1 cellular context compared by ENCODE assay signal in genomic region chr16:87203060-87203656, GRCh38.
TF ChIP-seq lines count a peak whose summit lies in the region.

No MANE protein-coding gene starts in this region.

TF ChIP-seq in HepG2, 621 proteins besides CTCF, POLR2A, EP300 and RAD21 (continued from another document and continues in another):
- no peak for TF ChIP-seq ZNF407 (CRISPR knock-in tag; IDR thresholded peaks at IDR 0.05; ENCODE audit: not compliant biosample characterization)
- 0 out of 2 replicates have a peak, but pooled peaks have one; percentile 35 for TF ChIP-seq FOXA3 (CRISPR knock-in tag; IDR thresholded peaks at IDR 0.05)
- no peak for TF ChIP-seq ZNF83 (CRISPR knock-in tag; IDR thresholded peaks at IDR 0.05; ENCODE audit: borderline replicate concordance)
- TF ChIP-seq BCL6 (CRISPR knock-in tag; IDR thresholded peaks at IDR 0.05): 0 out of 2 replicates have a peak, but pooled peaks have one; percentile 16
- 0 out of 4 replicates have a peak, but pooled peaks of 1 of the 2 experiments have one; percentile 20 for TF ChIP-seq KLF16 (CRISPR knock-in tag; IDR thresholded peaks at IDR 0.05)
- peak; percentile 66 for TF ChIP-seq SALL1 (CRISPR knock-in tag; IDR thresholded peaks at IDR 0.05)
- TF ChIP-seq MIXL1 (CRISPR knock-in tag; IDR thresholded peaks at IDR 0.05): 0 out of 2 replicates have a peak, but pooled peaks have one; percentile 51
- peak; percentile 18 for TF ChIP-seq ZFP36 (IDR thresholded peaks at IDR 0.05; ENCODE audit: borderline replicate concordance, low read depth, low read length, partially characterized antibody)
- 0 out of 2 replicates have a peak, but pooled peaks have one; percentile 20 for TF ChIP-seq UBTF (CRISPR knock-in tag; IDR thresholded peaks at IDR 0.05)
- TF ChIP-seq MXI1 (IDR thresholded peaks at IDR 0.05; ENCODE audit: borderline replicate concordance, low read depth, low read length): no peak
- no peak for TF ChIP-seq ASH2L (IDR thresholded peaks at IDR 0.05; ENCODE audit: insufficient read length, low read depth, low read length)
- no peak for TF ChIP-seq NR2F6 (IDR thresholded peaks at IDR 0.05)
- peak; percentile 45; the same call in 1 of the 2 replicates for TF ChIP-seq NR2F6 (CRISPR knock-in tag; IDR thresholded peaks at IDR 0.05)
- TF ChIP-seq DBP (CRISPR knock-in tag; IDR thresholded peaks at IDR 0.05; ENCODE audit: not compliant biosample characterization): no peak
- TF ChIP-seq ZNF549 (CRISPR knock-in tag; IDR thresholded peaks at IDR 0.05): no peak
- TF ChIP-seq IRF2 (CRISPR knock-in tag; IDR thresholded peaks at IDR 0.05): peak; percentile 52; the same call in 1 of the 2 replicates
- peak; percentile 22; the same call in 1 of the 2 replicates for TF ChIP-seq IKZF5 (CRISPR knock-in tag; IDR thresholded peaks at IDR 0.05)
- peak; percentile 16; the same call in 1 of the 2 replicates for TF ChIP-seq SOX5 (CRISPR knock-in tag; IDR thresholded peaks at IDR 0.05; ENCODE audit: borderline replicate concordance)
- no peak for TF ChIP-seq ZNF282 (IDR thresholded peaks at IDR 0.05; ENCODE audit: partially characterized antibody)
- TF ChIP-seq SAP130 (CRISPR knock-in tag; IDR thresholded peaks at IDR 0.05; ENCODE audit: low read depth): peak; percentile 41; the same call in 1 of the 2 replicates
- 0 out of 2 replicates have a peak, but pooled peaks have one; percentile 55 for TF ChIP-seq NFKB2 (CRISPR knock-in tag; IDR thresholded peaks at IDR 0.05; ENCODE audit: borderline replicate concordance)
- peak; percentile 53; the same call in 1 of the 2 replicates for TF ChIP-seq ZNF614 (CRISPR knock-in tag; IDR thresholded peaks at IDR 0.05; ENCODE audit: borderline replicate concordance)
- 0 out of 2 replicates have a peak, but pooled peaks have one; percentile 44 for TF ChIP-seq RELA (CRISPR knock-in tag; IDR thresholded peaks at IDR 0.05)
- 0 out of 2 replicates have a peak, but pooled peaks have one; percentile 31 for TF ChIP-seq ZGPAT (CRISPR knock-in tag; IDR thresholded peaks at IDR 0.05)
- peak; percentile 63; the same call in 1 of the 2 replicates for TF ChIP-seq ERF (CRISPR knock-in tag; IDR thresholded peaks at IDR 0.05)
- peak; percentile 65; the same call in 1 of the 2 replicates for TF ChIP-seq ZBTB7B (CRISPR knock-in tag; IDR thresholded peaks at IDR 0.05)
- TF ChIP-seq CEBPZ (IDR thresholded peaks at IDR 0.05; ENCODE audit: low read length): no peak
- no peak for TF ChIP-seq NCOA5 (CRISPR knock-in tag; IDR thresholded peaks at IDR 0.05)
- 0 out of 2 replicates have a peak, but pooled peaks have one; percentile 32 for TF ChIP-seq ZNF136 (CRISPR knock-in tag; IDR thresholded peaks at IDR 0.05; ENCODE audit: low read depth)
- no peak for TF ChIP-seq CBX2 (IDR thresholded peaks at IDR 0.05; ENCODE audit: low read depth, low read length)
- no peak for TF ChIP-seq CBX2 (CRISPR knock-in tag; IDR thresholded peaks at IDR 0.05; ENCODE audit: low read depth)
- TF ChIP-seq ZNF574 (CRISPR knock-in tag; IDR thresholded peaks at IDR 0.05): peak; percentile 53; the same call in 1 of the 2 replicates
- no peak for TF ChIP-seq MEIS1 (CRISPR knock-in tag; IDR thresholded peaks at IDR 0.05; ENCODE audit: borderline replicate concordance)
- 0 out of 2 replicates have a peak, but pooled peaks have one; percentile 24 for TF ChIP-seq TSC22D2 (CRISPR knock-in tag; IDR thresholded peaks at IDR 0.05; ENCODE audit: borderline replicate concordance)
- TF ChIP-seq STAT5B (CRISPR knock-in tag; IDR thresholded peaks at IDR 0.05): no peak
